ENCODE assay signal across 14 cellular contexts in genomic region chr19:48415869-48416268, GRCh38. TPM values are rescaled to one million over a fixed set of nuclear protein-coding genes. Genes with fewer than 3 reads are reported as not detected.
DNase-seq lines count a peak whose midpoint lies in the region; ATAC-seq, FAIRE-seq and TF ChIP-seq lines count a peak whose summit lies in the region.
"Had no signal": no experiment of that assay in that cellular context is flagged by ENCODE, and none has a peak within 500 bp of the region (broad histone marks: within the 10 kb centered on the region; RNA-seq: fewer than 3 reads in every experiment).

No MANE protein-coding gene starts in this region.

- H3K27ac Mint-ChIP-seq in activated T-cell treated with anti-CD3 and anti-CD28 coated beads, Interleukin-2, amount 50 U/mL, for 72 hours, result no peak overlapping the region

- WGBS in IMR-90 (ENCODE audit: extremely low coverage in 2 of 2, insufficient read length in 1 of 2), 2 experiments, result 62% methylated on average over 23 of the region's 30 CpGs; no CpG with 5 or more reads in 1 of the 2 experiments
- WGBS in H1 (ENCODE audit: extremely low coverage in 1 of 2, insufficient coverage in 1 of 2, insufficient read length in 1 of 2, insufficient replicate concordance in 2 of 2, low coverage in 1 of 2, low lambda C conversion rate in 2 of 2, missing lambda C conversion rate in 1 of 2), 2 experiments, result 90% methylated on average over 19 of the region's 30 CpGs; no CpG with 5 or more reads in 1 of the 2 experiments
- WGBS in spleen, 5 donors, result 30 to 42% (median 38%) methylated on average over 26 to 30 of the region's 30 CpGs

- no peaks in the 10 kb centered on the region for H3K9me3 Mint-ChIP-seq in activated T-cell treated with anti-CD3 and anti-CD28 coated beads, Interleukin-2, amount 50 U/mL, for 72 hours

- H3K27me3 ChIP-seq in IMR-90 (ENCODE audit: control insufficient read depth, insufficient read depth, low read length), result peaks cover 4% of the 10 kb centered on the region; the same call in 1 of the 2 replicates
- no peaks in the 10 kb centered on the region; a peak in 1 of 7 replicates for H3K27me3 ChIP-seq in H1 (replicated peaks in 1 of 4; ENCODE audit: control insufficient read depth in 3 of 4, extremely low read depth in 1 of 4, insufficient read depth in 3 of 4, low read length in 3 of 4)
- peaks cover 0 to 49% (median 19%) of the 10 kb centered on the region in 7 donors for H3K27me3 ChIP-seq in spleen (replicated peaks in 1 of 7)
- H3K27me3 ChIP-seq: vagina had no signal

- CTCF ChIA-PET in IMR-90 (lab: Yijun Ruan, JAX) (interaction anchor here (0.5 kb wide), 1 partner anchor 7 kb away, joined by 4 read pairs; no protein-coding TSS in a partner anchor), H1 (lab: Charles Lee; ENCODE audit: partially characterized antibody) (no interaction called here)

- H4K20me1 ChIP-seq in IMR-90 (ENCODE audit: insufficient read depth, low read length) (no peaks in the 10 kb centered on the region), H1 (replicated peaks in 1 of 2; ENCODE audit: control insufficient read depth in 1 of 2, insufficient read depth in 2 of 2, low read length in 2 of 2) (peaks cover 0 to 1% of the 10 kb centered on the region in 2 experiments)

- no peak overlapping the region for H4K5ac ChIP-seq in IMR-90 (ENCODE audit: low read depth, low read length)
- no peak overlapping the region for H4K5ac ChIP-seq in H1 (ENCODE audit: insufficient read length, low read depth, low read length)

- H2AK5ac ChIP-seq in IMR-90 (ENCODE audit: low read depth, low read length), result peak overlapping the region; percentile 50; the same call in 1 of the 2 replicates
- H2AK5ac ChIP-seq in H1 (ENCODE audit: low read depth, low read length), result no peak overlapping the region; the same call in 1 of the 2 replicates

- peaks cover 15% of the 10 kb centered on the region for H3K27me3 Mint-ChIP-seq in activated T-cell treated with anti-CD3 and anti-CD28 coated beads, Interleukin-2, amount 50 U/mL, for 72 hours (ENCODE audit: low read depth)

- no peak overlapping the region for H3K56ac ChIP-seq in IMR-90 (ENCODE audit: extremely low read depth, insufficient read depth, low read length)
- H3K56ac ChIP-seq in H1 (replicated peaks; ENCODE audit: insufficient read length, low read depth, low read length), result no peak overlapping the region

- POLR2A ChIA-PET in IMR-90 (lab: Charles Lee; ENCODE audit: unreplicated experiment), result no interaction called here
- POLR2A ChIA-PET in H1 (lab: Charles Lee; ENCODE audit: partially characterized antibody), result interaction anchor here (2.5 kb wide), 1 partner anchor 15 kb away, joined by 14 read pairs; no protein-coding TSS in a partner anchor

- in situ Hi-C loops in IMR-90 (cut with MboI; ENCODE audit: low sequenced_read_pairs), result no loop called here

- H4K8ac ChIP-seq in IMR-90 (ENCODE audit: low read depth in 2 of 2, low read length in 2 of 2), result no peak overlapping the region
- no peak overlapping the region; the same call in 1 of the 2 replicates for H4K8ac ChIP-seq in H1 (ENCODE audit: extremely low read depth, insufficient read depth, low read length)

- H3K27ac ChIP-seq in IMR-90 (ENCODE audit: insufficient read depth, low read length) (no peak overlapping the region), H1 (ENCODE audit: low read depth, low read length) (no peak overlapping the region), spleen (no peak overlapping the region)
- H3K27ac ChIP-seq: psoas muscle, vagina had no signal

- H3K4me3 ChIP-seq in IMR-90 (ENCODE audit: insufficient read depth, low read depth, low read length) (no peak overlapping the region), H1 (ENCODE audit: extremely low read depth in 1 of 4, insufficient read depth in 2 of 4, low read depth in 3 of 4, low read length in 4 of 4) (no peak overlapping the region), spleen (peak overlapping the region in 6 of 8 donors; percentile 7 to 63 (median 20))

- TF ChIP-seq POLR2A in IMR-90 (IDR thresholded peaks at IDR 0.05; ENCODE audit: low read depth, low read length) (no peak), H1 (IDR thresholded peaks at IDR 0.05; ENCODE audit: control extremely low read depth in 1 of 2, low read depth in 2 of 2, low read length in 2 of 2) (no peak), spleen (IDR thresholded peaks at IDR 0.05) (no peak)

- H3K23me2 ChIP-seq in H1 (ENCODE audit: low read depth, low read length), result peaks cover 4% of the 10 kb centered on the region; the same call in 1 of the 2 replicates

- no peak overlapping the region for H2BK5ac ChIP-seq in IMR-90 (ENCODE audit: low read depth, low read length, poor library complexity, severe bottlenecking)
- H2BK5ac ChIP-seq in H1 (ENCODE audit: low read depth, low read length), result 0 out of 2 replicates have a peak overlapping the region, but pooled peaks have one; percentile 5

- H3K9me1 ChIP-seq in IMR-90 (ENCODE audit: insufficient read depth, low read length), result peaks cover 4% of the 10 kb centered on the region; the same call in 1 of the 2 replicates

- H2BK120ac ChIP-seq in IMR-90 (ENCODE audit: low read depth, low read length) (no peak overlapping the region), H1 (replicated peaks; ENCODE audit: low read depth, low read length) (no peak overlapping the region)

- no peak overlapping the region; the same call in 1 of the 2 replicates for H3K4me2 ChIP-seq in IMR-90 (ENCODE audit: low read depth, low read length)
- H3K4me2 ChIP-seq in H1 (ENCODE audit: insufficient read depth in 1 of 2, low read depth in 2 of 2, low read length in 2 of 2), result no peak overlapping the region; a peak in 1 of 4 replicates

- peaks cover 7% of the 10 kb centered on the region for H3K4me1 ChIP-seq in IMR-90 (ENCODE audit: control insufficient read depth, insufficient read depth, low read length)
- H3K4me1 ChIP-seq in H1 (replicated peaks in 1 of 4; ENCODE audit: control insufficient read depth in 3 of 4, insufficient read depth in 4 of 4, low read length in 3 of 4), result peaks cover 0 to 19% (median 8%) of the 10 kb centered on the region in 4 experiments; a peak in 5 of 7 replicates
- H3K4me1 ChIP-seq in spleen, result peaks cover 0 to 38% (median 22%) of the 10 kb centered on the region in 6 donors
- H3K4me1 ChIP-seq: psoas muscle had no signal

- H2BK20ac ChIP-seq in IMR-90 (ENCODE audit: low read depth, low read length) (no peak overlapping the region), H1 (ENCODE audit: low read length) (no peak overlapping the region)

- no peak overlapping the region for H2BK15ac ChIP-seq in IMR-90 (ENCODE audit: low read depth, low read length)
- peak overlapping the region; percentile 61; the same call in 1 of the 2 replicates for H2BK15ac ChIP-seq in H1 (ENCODE audit: low read length)

- no peak overlapping the region for H4K91ac ChIP-seq in IMR-90 (ENCODE audit: insufficient read depth, low read depth, low read length)
- no peak overlapping the region for H4K91ac ChIP-seq in H1 (replicated peaks; ENCODE audit: insufficient read length, low read length)

- H2AFZ ChIP-seq in IMR-90 (replicated peaks; ENCODE audit: low read length, poor library complexity), result peak overlapping the region; percentile 85
- H2AFZ ChIP-seq in H1 (ENCODE audit: low read length), result no peak overlapping the region

- TF ChIP-seq CTCF in IMR-90 (conservative IDR thresholded peaks at IDR 0.05; ENCODE audit: low read depth, low read length), result no peak
- TF ChIP-seq CTCF in H1 (IDR thresholded peaks at IDR 0.05; ENCODE audit: control extremely low read depth in 1 of 3, insufficient read depth in 1 of 3, low read depth in 1 of 3, low read length in 3 of 3), result no peak
- no peak for TF ChIP-seq CTCF in spleen (IDR thresholded peaks at IDR 0.05 in 8 of 11, conservative IDR thresholded peaks at IDR 0.05 in 3 of 11)

- H3K14ac ChIP-seq in IMR-90 (replicated peaks; ENCODE audit: low read depth, low read length), result no peak overlapping the region
- H3K14ac ChIP-seq in H1 (ENCODE audit: insufficient read length), result no peak overlapping the region

- H2BK12ac ChIP-seq in H1 (ENCODE audit: low read depth, low read length), result no peak overlapping the region

- H3K9me3 ChIP-seq in IMR-90 (ENCODE audit: control insufficient read depth, insufficient read depth, low read length) (no peaks in the 10 kb centered on the region; the same call in 1 of the 2 replicates), H1 (ENCODE audit: insufficient read depth in 2 of 2, low read depth in 1 of 2, low read length in 1 of 2) (no peaks in the 10 kb centered on the region; a peak in 1 of 4 replicates), spleen (no peaks in the 10 kb centered on the region)
- H3K9me3 ChIP-seq: psoas muscle, vagina had no signal

- no TSS peak for BruUV-seq in IMR-90 (replicated peaks; lab: Mats Ljungman, UMichigan)

- TF ChIP-seq RAD21 in IMR-90 (IDR thresholded peaks at IDR 0.05; ENCODE audit: low read length), result no peak
- no peak for TF ChIP-seq RAD21 in H1 (IDR thresholded peaks at IDR 0.05 in 1 of 2, conservative IDR thresholded peaks at IDR 0.05 in 1 of 2; ENCODE audit: low read depth in 2 of 2, low read length in 2 of 2)

- dilution Hi-C loops in IMR-90 (cut with HindIII; ENCODE audit: low sequenced_read_pairs, unreplicated experiment), result no loop called here

- H3K79me1 ChIP-seq in IMR-90 (ENCODE audit: low read depth in 1 of 2, low read length in 2 of 2) (no peaks in the 10 kb centered on the region; a peak in 1 of 4 replicates), H1 (ENCODE audit: low read depth, low read length) (peaks cover 3% of the 10 kb centered on the region; the same call in 1 of the 2 replicates)

- H3K9ac ChIP-seq in IMR-90 (ENCODE audit: low read depth, low read length), result no peak overlapping the region
- no peak overlapping the region for H3K9ac ChIP-seq in H1 (replicated peaks in 1 of 4; ENCODE audit: extremely low read depth in 1 of 4, low read depth in 3 of 4, low read length in 3 of 4)

- H3K4ac ChIP-seq in IMR-90 (ENCODE audit: low read depth, low read length) (no peak overlapping the region), H1 (replicated peaks; ENCODE audit: insufficient read length, low read depth, low read length) (no peak overlapping the region)

- intact Hi-C loops in IMR-90 (cut with micrococcal nuclease) (no loop called here), spleen (cut with DNase I; ENCODE audit: low total_unique reads) (no loop called here), head of caudate nucleus (cut with DNase I) (no loop called here)

- TF ChIP-seq EP300 in H1 (IDR thresholded peaks at IDR 0.05; ENCODE audit: borderline replicate concordance in 1 of 2, low read depth in 2 of 2, low read length in 2 of 2), result no peak

- no peak for ATAC-seq in activated T-cell treated with anti-CD3 and anti-CD28 coated beads, Interleukin-2, amount 50 U/mL, for 72 hours (replicated peaks in 1 of 2)
- ATAC-seq in IMR-90 (ENCODE audit: low read depth), result no peak

- no peak overlapping the region for H3K18ac ChIP-seq in IMR-90 (ENCODE audit: low read depth, low read length)
- no peak overlapping the region for H3K18ac ChIP-seq in H1 (ENCODE audit: extremely low read depth, low read length)

- no peaks in the 10 kb centered on the region for H3K36me3 ChIP-seq in IMR-90 (ENCODE audit: control insufficient read depth, insufficient read depth, low read length)
- no peaks in the 10 kb centered on the region for H3K36me3 ChIP-seq in H1 (ENCODE audit: control insufficient read depth in 2 of 4, insufficient read depth in 4 of 4, low read length in 3 of 4)
- H3K36me3 ChIP-seq in spleen, result no peaks in the 10 kb centered on the region
- H3K36me3 ChIP-seq: vagina had no signal

- no peaks in the 10 kb centered on the region for H3K79me2 ChIP-seq in H1 (ENCODE audit: control insufficient read depth in 1 of 2, insufficient read depth in 2 of 2, low read length in 2 of 2)

- H3K4me3 Mint-ChIP-seq in activated T-cell treated with anti-CD3 and anti-CD28 coated beads, Interleukin-2, amount 50 U/mL, for 72 hours, result peak overlapping the region; percentile 80 to 87

- peaks cover 36% of the 10 kb centered on the region for H3K4me1 Mint-ChIP-seq in activated T-cell treated with anti-CD3 and anti-CD28 coated beads, Interleukin-2, amount 50 U/mL, for 72 hours (ENCODE audit: low read depth)

- H3K23ac ChIP-seq in IMR-90 (ENCODE audit: low read depth, low read length) (no peak overlapping the region), H1 (ENCODE audit: insufficient read length) (no peak overlapping the region)

- H3K36me3 Mint-ChIP-seq in activated T-cell treated with anti-CD3 and anti-CD28 coated beads, Interleukin-2, amount 50 U/mL, for 72 hours (ENCODE audit: insufficient read depth in 2 of 2), result no peaks in the 10 kb centered on the region

- no peak for FAIRE-seq in H1 (lab: Jason Lieb, UNC)
- FAIRE-seq: endometrium, keratinocyte had no signal

- peak overlapping the region; percentile 55 for H2AK9ac ChIP-seq in IMR-90 (replicated peaks; ENCODE audit: low read depth, low read length, poor library complexity)

- DNase-seq in activated T-cell treated with anti-CD3 and anti-CD28 coated beads, Interleukin-2, amount 50 U/mL, for 72 hours, result no peak
- DNase-seq in activated T-cell treated with anti-CD3 and anti-CD28 coated beads, Interleukin-2, amount 50 U/mL, for 1 hour, result no peak
- DNase-seq in IMR-90 (no peak), H1 (ENCODE audit: low read depth in 1 of 2, low spot score in 2 of 2) (no peak), spleen (no peak), ureter (ENCODE audit: low spot score) (no peak), head of caudate nucleus (no peak)
- DNase-seq in stimulated activated CD4-positive, alpha-beta T cell treated with anti-CD3 and anti-CD28 coated beads, Interleukin-4, amount 100 ng/mL, for 1 hour, result no peak
- DNase-seq: DMS 273 treated with DMSO at 0.1 percent for 48 hours had no signal

RNA-seq across cellular contexts. Expression of gene GRIN2D, which starts 22.4 kb away (rescaled TPM):
- under 1 TPM; 0.39 to 0.46 TPM for total RNA-seq in activated T-cell treated with anti-CD3 and anti-CD28 coated beads, Interleukin-2, amount 50 U/mL, for 72 hours
- total RNA-seq in IMR-90 (2012; rRNA removed) (under 0.01 TPM in 2 replicates), spleen (1 to 10 TPM in 1 of 7 donors, under 1 TPM in 6; 0.28 to 1.2 (median 0.77) TPM), ureter (0.86 TPM)
- polyA plus RNA-seq in IMR-90 (2012; rRNA removed) (0.23 and 0.24 TPM in 2 replicates), H1 (2011; rRNA removed) (2.2 and 4.9 TPM in 2 replicates), spleen (under 1 TPM; 0.07 to 0.10 (median 0.09) TPM)
- 0.16 and 0.30 TPM in 2 replicates for polyA plus RNA-seq in IMR-90 (2012; cell fraction: cytosol; rRNA removed)
- polyA plus RNA-seq in IMR-90 (2012; cell fraction: nucleus; rRNA removed; ENCODE audit: low replicate concordance), result 0.30 and 0.69 TPM in 2 replicates
- 11.0 and 12.4 TPM in 2 replicates for total RNA-seq in H1 (2021; fragmentation: NEBNext Ultra II Directional; extraction: Animal tissue kit (Norgen Biotek cat#: 25700))
- polyA plus RNA-seq in H1 (2011; cell fraction: cytosol; rRNA removed), result 1.6 TPM
- 6.1 TPM for polyA plus RNA-seq in H1 (2011; cell fraction: nucleus; rRNA removed)
- polyA plus RNA-seq in H1 (2012, experiment 1 of 2), result 3.6 to 9.3 TPM (median 7.1 TPM) in 4 replicates
- 4.5 TPM for polyA plus RNA-seq in H1 (2012, experiment 2 of 2)
- polyA plus RNA-seq in H1 (2013, experiment 1 of 2), result 37.6 TPM
- polyA plus RNA-seq in H1 (2013, experiment 2 of 2), result 33.0 TPM
- polyA minus RNA-seq in H1 (2011; rRNA and poly(A)+ RNA removed), result 2.1 and 2.7 TPM in 2 replicates
- 8.6 TPM for polyA minus RNA-seq in H1 (2011; cell fraction: cytosol; rRNA and poly(A)+ RNA removed)
- polyA minus RNA-seq in H1 (2011; cell fraction: nucleus; rRNA and poly(A)+ RNA removed), result 4.9 TPM
- total RNA-seq: vagina had no signal

RNA-seq across cellular contexts. Expression of gene KDELR1, which starts 24.5 kb away (rescaled TPM):
- 100 to 1,000 TPM; 101 to 103 TPM for total RNA-seq in activated T-cell treated with anti-CD3 and anti-CD28 coated beads, Interleukin-2, amount 50 U/mL, for 72 hours
- total RNA-seq in IMR-90 (2012; rRNA removed), result 57.8 and 58.8 TPM in 2 replicates
- polyA plus RNA-seq in IMR-90 (2012; rRNA removed), result 171 and 180 TPM in 2 replicates
- 156 and 249 TPM in 2 replicates for polyA plus RNA-seq in IMR-90 (2012; cell fraction: cytosol; rRNA removed)
- 112 and 118 TPM in 2 replicates for polyA plus RNA-seq in IMR-90 (2012; cell fraction: nucleus; rRNA removed; ENCODE audit: low replicate concordance)
- total RNA-seq in H1 (2021; fragmentation: NEBNext Ultra II Directional; extraction: Animal tissue kit (Norgen Biotek cat#: 25700)), result 224 and 225 TPM in 2 replicates
- 231 and 249 TPM in 2 replicates for polyA plus RNA-seq in H1 (2011; rRNA removed)
- polyA plus RNA-seq in H1 (2011; cell fraction: cytosol; rRNA removed), result 107 TPM
- polyA plus RNA-seq in H1 (2011; cell fraction: nucleus; rRNA removed), result 178 TPM
- 154 to 271 TPM (median 239 TPM) in 4 replicates for polyA plus RNA-seq in H1 (2012, experiment 1 of 2)
- 352 TPM for polyA plus RNA-seq in H1 (2012, experiment 2 of 2)
- polyA plus RNA-seq in H1 (2013, experiment 1 of 2), result 604 TPM
- polyA plus RNA-seq in H1 (2013, experiment 2 of 2), result 663 TPM
- polyA minus RNA-seq in H1 (2011; rRNA and poly(A)+ RNA removed), result 147 and 178 TPM in 2 replicates
- polyA minus RNA-seq in H1 (2011; cell fraction: cytosol; rRNA and poly(A)+ RNA removed), result 102 TPM
- 58.9 TPM for polyA minus RNA-seq in H1 (2011; cell fraction: nucleus; rRNA and poly(A)+ RNA removed)
- total RNA-seq in spleen, result 10 to 100 TPM; 61.7 to 95.9 (median 76.2) TPM
- 10 to 100 TPM; 36.2 to 55.9 (median 45.0) TPM for polyA plus RNA-seq in spleen
- 146 TPM for total RNA-seq in ureter

RNA-seq across cellular contexts. Expression of gene GRWD1, which starts 29.9 kb away (rescaled TPM):
- total RNA-seq in activated T-cell treated with anti-CD3 and anti-CD28 coated beads, Interleukin-2, amount 50 U/mL, for 72 hours, result 10 to 100 TPM; 27.0 to 38.2 TPM
- total RNA-seq in IMR-90 (2012; rRNA removed) (22.0 and 32.5 TPM in 2 replicates), spleen (10 to 100 TPM; 24.3 to 34.5 (median 26.0) TPM), ureter (43.6 TPM)
- polyA plus RNA-seq in IMR-90 (2012; rRNA removed) (22.5 and 25.2 TPM in 2 replicates), H1 (2011; rRNA removed) (36.9 and 46.4 TPM in 2 replicates), spleen (10 to 100 TPM in 1 of 3 donors, 1 to 10 TPM in 2; 5.5 to 14.7 (median 9.5) TPM)
- polyA plus RNA-seq in IMR-90 (2012; cell fraction: cytosol; rRNA removed), result 20.0 and 42.6 TPM in 2 replicates
- 13.1 and 26.6 TPM in 2 replicates for polyA plus RNA-seq in IMR-90 (2012; cell fraction: nucleus; rRNA removed; ENCODE audit: low replicate concordance)
- total RNA-seq in H1 (2021; fragmentation: NEBNext Ultra II Directional; extraction: Animal tissue kit (Norgen Biotek cat#: 25700)), result 61.9 and 64.9 TPM in 2 replicates
- polyA plus RNA-seq in H1 (2011; cell fraction: cytosol; rRNA removed), result 44.2 TPM
- polyA plus RNA-seq in H1 (2011; cell fraction: nucleus; rRNA removed), result 30.1 TPM
- polyA plus RNA-seq in H1 (2012, experiment 1 of 2), result 25.4 to 44.2 TPM (median 41.0 TPM) in 4 replicates
- 36.9 TPM for polyA plus RNA-seq in H1 (2012, experiment 2 of 2)
- 18.6 TPM for polyA plus RNA-seq in H1 (2013, experiment 1 of 2)
- polyA plus RNA-seq in H1 (2013, experiment 2 of 2), result 17.3 TPM
- polyA minus RNA-seq in H1 (2011; rRNA and poly(A)+ RNA removed), result 11.5 and 19.1 TPM in 2 replicates
- 24.4 TPM for polyA minus RNA-seq in H1 (2011; cell fraction: cytosol; rRNA and poly(A)+ RNA removed)
- polyA minus RNA-seq in H1 (2011; cell fraction: nucleus; rRNA and poly(A)+ RNA removed), result 18.2 TPM

RNA-seq across cellular contexts. Expression of gene KCNJ14, which starts 39.5 kb away (rescaled TPM):
- total RNA-seq in activated T-cell treated with anti-CD3 and anti-CD28 coated beads, Interleukin-2, amount 50 U/mL, for 72 hours, result 1 to 10 TPM; 3.2 to 5.0 TPM
- under 0.01 and 0.18 TPM in 2 replicates for total RNA-seq in IMR-90 (2012; rRNA removed)
- 0.34 and 0.39 TPM in 2 replicates for polyA plus RNA-seq in IMR-90 (2012; rRNA removed)
- 0.11 and 0.29 TPM in 2 replicates for polyA plus RNA-seq in IMR-90 (2012; cell fraction: cytosol; rRNA removed)
- polyA plus RNA-seq in IMR-90 (2012; cell fraction: nucleus; rRNA removed; ENCODE audit: low replicate concordance), result 2.0 and 4.1 TPM in 2 replicates
- 0.89 and 1.0 TPM in 2 replicates for total RNA-seq in H1 (2021; fragmentation: NEBNext Ultra II Directional; extraction: Animal tissue kit (Norgen Biotek cat#: 25700))
- 0.45 and 0.61 TPM in 2 replicates for polyA plus RNA-seq in H1 (2011; rRNA removed)
- polyA plus RNA-seq in H1 (2011; cell fraction: cytosol; rRNA removed), result 0.28 TPM
- polyA plus RNA-seq in H1 (2011; cell fraction: nucleus; rRNA removed), result 1.3 TPM
- 0.66 to 0.84 TPM (median 0.73 TPM) in 4 replicates for polyA plus RNA-seq in H1 (2012, experiment 1 of 2)
- 0.68 TPM for polyA plus RNA-seq in H1 (2012, experiment 2 of 2)
- polyA plus RNA-seq in H1 (2013, experiment 1 of 2), result 0.39 TPM
- 0.44 TPM for polyA plus RNA-seq in H1 (2013, experiment 2 of 2)
- 0.68 and 1.9 TPM in 2 replicates for polyA minus RNA-seq in H1 (2011; rRNA and poly(A)+ RNA removed)
- polyA minus RNA-seq in H1 (2011; cell fraction: cytosol; rRNA and poly(A)+ RNA removed), result 0.37 TPM
- polyA minus RNA-seq in H1 (2011; cell fraction: nucleus; rRNA and poly(A)+ RNA removed), result 0.80 TPM
- total RNA-seq in spleen, result 1 to 10 TPM in 2 of 7 donors, under 1 TPM in 5; 0.43 to 1.4 (median 0.93) TPM
- under 1 TPM; 0.26 to 0.61 (median 0.38) TPM for polyA plus RNA-seq in spleen
- total RNA-seq in ureter, result 1.5 TPM

RNA-seq across cellular contexts. Expression of gene SYNGR4, which starts 51.7 kb away (rescaled TPM):
- total RNA-seq in activated T-cell treated with anti-CD3 and anti-CD28 coated beads, Interleukin-2, amount 50 U/mL, for 72 hours, result under 1 TPM; 0.25 to 0.34 TPM
- total RNA-seq in IMR-90 (2012; rRNA removed) (not detected in 2 replicates), spleen (not detected), ureter (not detected)
- polyA plus RNA-seq in IMR-90 (2012; rRNA removed) (not detected in 2 replicates), H1 (2011; rRNA removed) (0.27 and 0.41 TPM in 2 replicates), spleen (under 1 TPM in 1 of 3 donors, not detected in 2; 0.09 TPM)
- 0.08 TPM in 1 of 2 replicates, not detected in the other for polyA plus RNA-seq in IMR-90 (2012; cell fraction: cytosol; rRNA removed)
- polyA plus RNA-seq in IMR-90 (2012; cell fraction: nucleus; rRNA removed; ENCODE audit: low replicate concordance), result not detected in 2 replicates
- total RNA-seq in H1 (2021; fragmentation: NEBNext Ultra II Directional; extraction: Animal tissue kit (Norgen Biotek cat#: 25700)), result 1.1 TPM in 1 of 2 replicates, not detected in the other
- 0.18 TPM for polyA plus RNA-seq in H1 (2011; cell fraction: cytosol; rRNA removed)
- polyA plus RNA-seq in H1 (2011; cell fraction: nucleus; rRNA removed), result 0.46 TPM
- 0.23 TPM in 1 of 4 replicates, not detected in the others for polyA plus RNA-seq in H1 (2012, experiment 1 of 2)
- polyA plus RNA-seq in H1 (2012, experiment 2 of 2), result 0.54 TPM
- 0.28 TPM for polyA plus RNA-seq in H1 (2013, experiment 1 of 2)
- polyA plus RNA-seq in H1 (2013, experiment 2 of 2), result 0.26 TPM
- polyA minus RNA-seq in H1 (2011; rRNA and poly(A)+ RNA removed), result not detected in 2 replicates
- not detected for polyA minus RNA-seq in H1 (2011; cell fraction: cytosol; rRNA and poly(A)+ RNA removed)
- polyA minus RNA-seq in H1 (2011; cell fraction: nucleus; rRNA and poly(A)+ RNA removed), result not detected
- total RNA-seq: glomerular endothelial cell, psoas muscle, vagina had no signal
- polyA plus RNA-seq: keratinocyte had no signal

Comparison
In these comparisons a context has a peak if more than half of its experiments do, and no peak if none do; other contexts are left out.
1. H3K4me3 ChIP-seq: peak in spleen (6 of 8); none in IMR-90 (single experiment) and H1 (0 of 4).